In the genomic region with DNA sequence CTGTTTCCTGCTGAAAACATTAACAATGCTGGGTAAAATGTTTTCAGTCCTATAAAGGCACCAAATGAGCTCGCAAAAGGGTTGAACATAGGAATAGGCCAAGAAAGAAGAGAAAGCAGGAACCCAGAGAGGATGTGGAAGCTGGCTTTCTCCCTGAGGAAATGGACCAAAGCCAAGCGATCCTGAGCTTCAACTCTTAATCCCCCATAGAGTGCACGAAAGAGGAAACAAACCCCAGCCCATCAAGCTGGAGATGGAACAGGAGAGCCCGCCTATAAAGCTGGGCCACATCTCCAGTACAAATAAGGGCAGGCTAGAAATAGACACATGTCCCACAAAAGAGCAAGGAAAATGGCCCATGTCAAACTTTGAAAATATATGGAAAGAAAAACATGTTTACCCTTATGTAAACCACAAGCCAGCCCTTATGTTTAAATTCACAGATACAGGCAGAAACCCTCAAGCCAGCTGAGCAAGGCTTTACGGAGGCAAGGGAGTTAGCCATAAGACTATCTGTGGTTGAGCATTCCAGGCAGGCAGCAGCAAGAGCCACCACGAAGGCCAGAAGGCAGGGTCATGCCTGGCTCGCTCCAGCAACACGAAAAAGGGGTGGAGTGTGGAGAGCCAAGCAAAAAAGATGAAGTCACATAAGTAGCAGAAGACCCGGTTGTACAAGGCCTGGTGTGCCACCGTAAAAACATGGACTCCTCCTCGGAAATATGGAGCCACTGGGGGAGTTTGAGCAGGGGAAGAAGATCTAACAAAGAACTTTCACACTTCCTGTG, we compare ENCODE assay signal across 1 cellular context.
TF ChIP-seq lines count a peak whose summit lies in the region.

No MANE protein-coding gene starts in this region.

TF ChIP-seq in HepG2, 621 proteins besides CTCF, POLR2A, EP300 and RAD21:
- TF ChIP-seq ZNF17 (CRISPR knock-in tag; IDR thresholded peaks at IDR 0.05) (no peak), ZNF75D (CRISPR knock-in tag; IDR thresholded peaks at IDR 0.05; ENCODE audit: borderline replicate concordance) (no peak), KAT8 (CRISPR knock-in tag; IDR thresholded peaks at IDR 0.05) (no peak), ZSCAN30 (CRISPR knock-in tag; IDR thresholded peaks at IDR 0.05) (no peak), EZH2 (conservative IDR thresholded peaks at IDR 0.05; ENCODE audit: low read depth, low read length) (no peak), ARID2 (CRISPR knock-in tag; IDR thresholded peaks at IDR 0.05; ENCODE audit: borderline replicate concordance) (no peak), GATAD1 (CRISPR knock-in tag; IDR thresholded peaks at IDR 0.05) (no peak), SNRNP70 (IDR thresholded peaks at IDR 0.05; ENCODE audit: low read depth, low read length) (no peak), KMT2A (CRISPR knock-in tag; IDR thresholded peaks at IDR 0.05) (no peak), DPF2 (CRISPR knock-in tag; IDR thresholded peaks at IDR 0.05; ENCODE audit: borderline replicate concordance, low read depth) (no peak)
